9 cellular contexts compared by ENCODE assay signal in the genomic region with DNA sequence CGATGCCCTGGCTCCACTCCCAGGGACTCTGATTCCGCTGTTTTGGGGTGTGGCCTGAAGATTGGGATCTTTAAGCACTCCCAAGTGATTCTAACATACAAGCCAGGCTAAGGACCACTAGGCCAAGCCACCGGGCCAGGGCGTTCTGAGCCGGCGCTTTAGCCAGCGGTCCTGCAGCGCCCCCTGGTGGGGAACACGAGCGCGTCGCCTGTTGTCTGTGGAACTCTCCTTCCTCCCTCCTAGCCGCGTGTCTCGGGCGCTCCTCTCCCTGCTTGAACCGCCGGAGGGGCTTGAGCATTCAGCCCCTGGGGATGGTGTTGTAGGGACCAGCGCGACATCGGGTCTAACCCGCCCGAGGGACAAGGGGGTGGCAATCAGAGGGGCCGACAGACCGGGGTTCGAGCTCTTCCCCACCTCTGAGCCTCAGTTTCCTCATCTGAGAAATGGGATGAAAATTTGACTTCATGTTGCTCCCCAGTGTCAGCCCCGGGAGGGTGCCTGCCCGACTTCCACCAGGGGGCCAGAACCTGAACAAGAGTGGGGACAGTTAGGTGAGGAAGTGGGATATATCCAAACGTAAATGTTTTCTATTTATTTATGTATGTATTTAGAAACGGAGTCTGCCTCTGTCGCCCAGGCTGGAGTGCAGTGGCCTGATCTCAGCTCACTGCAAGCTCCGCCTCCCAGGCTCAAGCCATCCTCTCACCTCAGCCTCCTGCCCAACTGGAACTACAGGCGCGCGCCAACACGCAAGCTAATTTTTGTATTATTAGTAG. TPM values are rescaled to one million over a fixed set of nuclear protein-coding genes. Genes with fewer than 3 reads are reported as not detected.
DNase-seq lines count a peak whose midpoint lies in the region; ATAC-seq, FAIRE-seq and TF ChIP-seq lines count a peak whose summit lies in the region.
"Had no signal": no experiment of that assay in that cellular context is flagged by ENCODE, and none has a peak within 500 bp of the region (broad histone marks: within the 10 kb centered on the region; RNA-seq: fewer than 3 reads in every experiment).

No MANE protein-coding gene starts in this region.

- peak; percentile 64 for FAIRE-seq in GM12892 (lab: Jason Lieb, UNC)
- FAIRE-seq: GM18507 had no signal

- TF ChIP-seq POLR2A in GM12892 (IDR thresholded peaks at IDR 0.05; ENCODE audit: low read depth, low read length) = no peak

- peak; percentile 57 for DNase-seq in 8988T
- DNase-seq in GM12892 (ENCODE audit: insufficient read length) = peak; percentile 72
- peak; percentile 17 for DNase-seq in NCI-H345 treated with DMSO at 0.1 percent for 48 hours (lab: John Stamatoyannopoulos, UW; ENCODE audit: unreplicated experiment)
- peak; percentile 77 to 82 for DNase-seq in activated CD4-positive, alpha-beta T cell treated with anti-CD3 and anti-CD28 coated beads, Interleukin-2, amount 50 U/mL, for 24 hours (ENCODE audit: low read depth in 1 of 2, low spot score in 1 of 2)
- DNase-seq in dedifferentiated amniotic fluid mesenchymal stem cell (ENCODE audit: extremely low spot score) = peak; percentile 68
- peak; percentile 70 to 74 for DNase-seq in lung microvascular endothelial cell (ENCODE audit: low read depth in 2 of 2)
- peak; percentile 49 for DNase-seq in stimulated activated CD8-positive, alpha-beta memory T cell treated with anti-CD3 and anti-CD28 coated beads, Interleukin-12 subunit alpha, Interleukin-12 subunit beta, amount 100 ng/mL, for 4 hours (ENCODE audit: low read depth)

- no peak for ATAC-seq in HG02938 (IDR thresholded peaks at IDR 0.05; ENCODE audit: unreplicated experiment)

RNA-seq across cellular contexts. Expression of a gene that starts 18.0 kb away (rescaled TPM):
- not detected for polyA plus RNA-seq in GM12892 (2012; ENCODE audit: missing spikeins)
- under 0.01 TPM in 2 replicates for total RNA-seq in lung microvascular endothelial cell

RNA-seq across cellular contexts. Expression of a gene that starts 42.3 kb away (rescaled TPM):
- 2.6 TPM for polyA plus RNA-seq in GM12892 (2012; ENCODE audit: missing spikeins)
- under 0.01 TPM in 1 of 2 replicates, not detected in the other for total RNA-seq in lung microvascular endothelial cell

Comparison
In these comparisons a context has a peak if more than half of its experiments do, and no peak if none do; other contexts are left out.
1. DNase-seq: peak in every context shown above with its lines; median percentile 80 in activated CD4-positive, alpha-beta T cell treated with anti-CD3 and anti-CD28 coated beads, Interleukin-2, amount 50 U/mL, for 24 hours; 72 in GM12892; 72 in lung microvascular endothelial cell; 68 in dedifferentiated amniotic fluid mesenchymal stem cell; 57 in 8988T; 49 in stimulated activated CD8-positive, alpha-beta memory T cell treated with anti-CD3 and anti-CD28 coated beads, Interleukin-12 subunit alpha, Interleukin-12 subunit beta, amount 100 ng/mL, for 4 hours; 17 in NCI-H345 treated with DMSO at 0.1 percent for 48 hours.